Comparison of ENCODE assay signal across 13 cellular contexts in genomic region chr1:69029649-69030048, GRCh38.
DNase-seq lines count a peak whose midpoint lies in the region; ATAC-seq and TF ChIP-seq lines count a peak whose summit lies in the region.
"Had no signal": no experiment of that assay in that cellular context is flagged by ENCODE, and none has a peak within 500 bp of the region (broad histone marks: within the 10 kb centered on the region; RNA-seq: fewer than 3 reads in every experiment).

No MANE protein-coding gene starts in this region.

- TF ChIP-seq CTCF in HEK293 (tag by site-specific recombination; IDR thresholded peaks at IDR 0.05) (no peak), epithelial cell of esophagus (IDR thresholded peaks at IDR 0.05; ENCODE audit: insufficient read depth, low read depth, low read length, missing control alignments) (no peak)

- H4K8ac ChIP-seq in trophoblast cell (ENCODE audit: low read depth, low read length): no peak overlapping the region

- no peak overlapping the region for H3K4ac ChIP-seq in trophoblast cell (ENCODE audit: low read depth, low read length)

- no peaks in the 10 kb centered on the region for H3F3A ChIP-seq in GM23248 (ENCODE audit: insufficient read depth)

- POLR2A ChIA-PET in HEK293 (lab: Yijun Ruan, JAX): no interaction called here

- H3K9me3 Mint-ChIP-seq in activated T-helper 2 cell treated with anti-CD3 and anti-CD28 coated beads, Interferon-gamma antibody, Interleukin-2, Interleukin-4, amounts not matched to agents 10 μg/mL and 5 μg/mL and 100 μg/mL, durations not matched to agents 14 hours and 24 hours and 36 hours: peaks cover 45% of the 10 kb centered on the region

- H3K4me2 ChIP-seq in trophoblast cell (ENCODE audit: low read length): no peak overlapping the region
- no peak overlapping the region for H3K4me2 ChIP-seq in GM23248 (ENCODE audit: unreplicated experiment)

- H2BK12ac ChIP-seq in trophoblast cell (ENCODE audit: low read length): no peak overlapping the region

- intact Hi-C loops in activated T-helper 2 cell treated with anti-CD3 and anti-CD28 coated beads, Interferon-gamma antibody, Interleukin-2, Interleukin-4, amounts not matched to agents 10 μg/mL and 5 μg/mL and 100 μg/mL, durations not matched to agents 14 hours and 24 hours and 36 hours (cut with micrococcal nuclease): no loop called here

- CTCF ChIA-PET in HEK293 (lab: Yijun Ruan, JAX): no interaction called here

- H2BK120ac ChIP-seq in trophoblast cell (ENCODE audit: insufficient read depth, low read length, poor library complexity): no peak overlapping the region

- in situ Hi-C loops in GM23248 (cut with MboI): no loop called here

- H3K9me3 ChIP-seq in HEK293 (ENCODE audit: control insufficient read depth, insufficient read depth, low read depth, low read length) (no peaks in the 10 kb centered on the region), trophoblast cell (ENCODE audit: insufficient read depth, low read depth, low read length) (peaks cover 2% of the 10 kb centered on the region), GM23248 (ENCODE audit: low read depth) (peaks cover 6% of the 10 kb centered on the region)
- H3K9me3 ChIP-seq: HAP-1 had no signal

- H2AFZ ChIP-seq in trophoblast cell (ENCODE audit: insufficient read depth, low read length, poor library complexity) (no peak overlapping the region), GM23248 (no peak overlapping the region)

- H3K4me1 ChIP-seq in HEK293 (ENCODE audit: control insufficient read depth, insufficient read depth, low read length) (no peaks in the 10 kb centered on the region), trophoblast cell (ENCODE audit: control insufficient read depth in 1 of 2, insufficient read depth in 2 of 2, low read length in 2 of 2) (no peaks in the 10 kb centered on the region), GM23248 (ENCODE audit: insufficient read depth) (no peaks in the 10 kb centered on the region)
- H3K4me1 ChIP-seq: HAP-1 had no signal

- no peaks in the 10 kb centered on the region for H3K27me3 Mint-ChIP-seq in activated T-helper 2 cell treated with anti-CD3 and anti-CD28 coated beads, Interferon-gamma antibody, Interleukin-2, Interleukin-4, amounts not matched to agents 10 μg/mL and 5 μg/mL and 100 μg/mL, durations not matched to agents 14 hours and 24 hours and 36 hours (ENCODE audit: low read depth)
- H3K27me3 Mint-ChIP-seq: CD4-positive, alpha-beta memory T cell had no signal

- no peak overlapping the region for H3K4me3 ChIP-seq in HEK293 (ENCODE audit: low read depth, low read length)
- no peak overlapping the region for H3K4me3 ChIP-seq in epithelial cell of esophagus (ENCODE audit: low read length)
- H3K4me3 ChIP-seq in trophoblast cell (ENCODE audit: low read depth, low read length): no peak overlapping the region
- no peak overlapping the region for H3K4me3 ChIP-seq in GM23248
- H3K4me3 ChIP-seq: HAP-1 had no signal

- H3K79me2 ChIP-seq in trophoblast cell (ENCODE audit: control insufficient read depth, insufficient read depth, low read length, poor library complexity) (no peaks in the 10 kb centered on the region), GM23248 (ENCODE audit: insufficient read depth) (no peaks in the 10 kb centered on the region)

- no peaks in the 10 kb centered on the region for H3K36me3 Mint-ChIP-seq in activated T-helper 2 cell treated with anti-CD3 and anti-CD28 coated beads, Interferon-gamma antibody, Interleukin-2, Interleukin-4, amounts not matched to agents 10 μg/mL and 5 μg/mL and 100 μg/mL, durations not matched to agents 14 hours and 24 hours and 36 hours (ENCODE audit: low read depth)
- H3K36me3 Mint-ChIP-seq: CD4-positive, alpha-beta memory T cell had no signal

- no peaks in the 10 kb centered on the region for H3K4me1 Mint-ChIP-seq in activated T-helper 2 cell treated with anti-CD3 and anti-CD28 coated beads, Interferon-gamma antibody, Interleukin-2, Interleukin-4, amounts not matched to agents 10 μg/mL and 5 μg/mL and 100 μg/mL, durations not matched to agents 14 hours and 24 hours and 36 hours (ENCODE audit: low read depth)
- H3K4me1 Mint-ChIP-seq: CD4-positive, alpha-beta memory T cell had no signal

- H4K91ac ChIP-seq in trophoblast cell (ENCODE audit: low read depth, low read length): no peak overlapping the region

- H2BK5ac ChIP-seq in trophoblast cell (ENCODE audit: low read depth, low read length, poor library complexity): no peak overlapping the region

- H4K12ac ChIP-seq in trophoblast cell (ENCODE audit: low read depth, low read length): no peak overlapping the region

- H4K20me1 ChIP-seq in GM23248 (ENCODE audit: insufficient read depth): no peaks in the 10 kb centered on the region

- H3K36me3 ChIP-seq in HEK293 (ENCODE audit: control insufficient read depth in 2 of 2, insufficient read depth in 1 of 2, low read length in 2 of 2) (no peaks in the 10 kb centered on the region), trophoblast cell (ENCODE audit: control insufficient read depth in 1 of 2, insufficient read depth in 2 of 2, low read length in 2 of 2) (no peaks in the 10 kb centered on the region), GM23248 (ENCODE audit: low read depth) (no peaks in the 10 kb centered on the region)
- H3K36me3 ChIP-seq: HAP-1 had no signal

- H3K9ac ChIP-seq in trophoblast cell (ENCODE audit: low read length): no peak overlapping the region
- H3K9ac ChIP-seq in GM23248: no peak overlapping the region

- H3K27ac ChIP-seq in HEK293 (ENCODE audit: extremely low read depth, low read depth, low read length) (no peak overlapping the region), trophoblast cell (ENCODE audit: low read depth, low read length) (no peak overlapping the region), GM23248 (no peak overlapping the region)

- no peak overlapping the region for H3K27ac Mint-ChIP-seq in activated T-helper 2 cell treated with anti-CD3 and anti-CD28 coated beads, Interferon-gamma antibody, Interleukin-2, Interleukin-4, amounts not matched to agents 10 μg/mL and 5 μg/mL and 100 μg/mL, durations not matched to agents 14 hours and 24 hours and 36 hours
- H3K27ac Mint-ChIP-seq: CD4-positive, alpha-beta memory T cell had no signal

- peak overlapping the region; percentile 64 for H3K23ac ChIP-seq in trophoblast cell (ENCODE audit: low read length)

- no peak overlapping the region for H3K4me3 Mint-ChIP-seq in activated T-helper 2 cell treated with anti-CD3 and anti-CD28 coated beads, Interferon-gamma antibody, Interleukin-2, Interleukin-4, amounts not matched to agents 10 μg/mL and 5 μg/mL and 100 μg/mL, durations not matched to agents 14 hours and 24 hours and 36 hours (ENCODE audit: low read depth)
- H3K4me3 Mint-ChIP-seq: CD4-positive, alpha-beta memory T cell had no signal

- no peaks in the 10 kb centered on the region for H3K9me2 ChIP-seq in GM23248 (ENCODE audit: insufficient read depth)

- H3K14ac ChIP-seq in trophoblast cell (ENCODE audit: low read length): no peak overlapping the region

- ATAC-seq in GM21526 (IDR thresholded peaks at IDR 0.05; ENCODE audit: low FRiP score, unreplicated experiment): no peak

- H2AK5ac ChIP-seq in trophoblast cell (ENCODE audit: low read length): no peak overlapping the region

- H3K27me3 ChIP-seq in trophoblast cell (ENCODE audit: insufficient read depth, low read length) (no peaks in the 10 kb centered on the region), GM23248 (replicated peaks; ENCODE audit: insufficient read depth) (no peaks in the 10 kb centered on the region)

- no peaks in the 10 kb centered on the region for H3K79me1 ChIP-seq in trophoblast cell (ENCODE audit: low read length)

- no peak overlapping the region for H3K18ac ChIP-seq in trophoblast cell (ENCODE audit: low read length)

- DNase-seq in epithelial cell of esophagus (ENCODE audit: low read depth) (peak; percentile 18), trophoblast cell (no peak), GM23248 (no peak)
- DNase-seq in activated T-helper 2 cell treated with anti-CD3 and anti-CD28 coated beads, Interferon-gamma antibody, Interleukin-2, Interleukin-4, amounts not matched to agents 10 μg/mL and 5 μg/mL and 100 μg/mL, durations not matched to agents 14 hours and 24 hours and 36 hours (ENCODE audit: low spot score): no peak
- DNase-seq: C1 segment of cervical spinal cord; Calu3; CD4-positive, alpha-beta memory T cell; COR-L47; DMS153; DND-41 had no signal

- no CpG with 5 or more reads among the region's 3 CpGs for WGBS in trophoblast cell (ENCODE audit: extremely low coverage, insufficient coverage, insufficient read length)
- WGBS in GM23248 (ENCODE audit: low coverage in 1 of 2, low lambda C conversion rate in 2 of 2, missing lambda C conversion rate in 2 of 2), 2 experiments: 25 to 30% methylated on average over 3 of the region's 3 CpGs

TF ChIP-seq in HEK293, 187 proteins besides CTCF, POLR2A, EP300 and RAD21:
- TF ChIP-seq ZNF335 (tag by site-specific recombination; conservative IDR thresholded peaks at IDR 0.05): no peak
- no peak for TF ChIP-seq REPIN1 (tag by site-specific recombination; IDR thresholded peaks at IDR 0.05; ENCODE audit: low read depth)
- peak; percentile 61 for TF ChIP-seq SCRT2 (tag by site-specific recombination; IDR thresholded peaks at IDR 0.05)
